8 cellular contexts compared by ENCODE assay signal in the genomic region with DNA sequence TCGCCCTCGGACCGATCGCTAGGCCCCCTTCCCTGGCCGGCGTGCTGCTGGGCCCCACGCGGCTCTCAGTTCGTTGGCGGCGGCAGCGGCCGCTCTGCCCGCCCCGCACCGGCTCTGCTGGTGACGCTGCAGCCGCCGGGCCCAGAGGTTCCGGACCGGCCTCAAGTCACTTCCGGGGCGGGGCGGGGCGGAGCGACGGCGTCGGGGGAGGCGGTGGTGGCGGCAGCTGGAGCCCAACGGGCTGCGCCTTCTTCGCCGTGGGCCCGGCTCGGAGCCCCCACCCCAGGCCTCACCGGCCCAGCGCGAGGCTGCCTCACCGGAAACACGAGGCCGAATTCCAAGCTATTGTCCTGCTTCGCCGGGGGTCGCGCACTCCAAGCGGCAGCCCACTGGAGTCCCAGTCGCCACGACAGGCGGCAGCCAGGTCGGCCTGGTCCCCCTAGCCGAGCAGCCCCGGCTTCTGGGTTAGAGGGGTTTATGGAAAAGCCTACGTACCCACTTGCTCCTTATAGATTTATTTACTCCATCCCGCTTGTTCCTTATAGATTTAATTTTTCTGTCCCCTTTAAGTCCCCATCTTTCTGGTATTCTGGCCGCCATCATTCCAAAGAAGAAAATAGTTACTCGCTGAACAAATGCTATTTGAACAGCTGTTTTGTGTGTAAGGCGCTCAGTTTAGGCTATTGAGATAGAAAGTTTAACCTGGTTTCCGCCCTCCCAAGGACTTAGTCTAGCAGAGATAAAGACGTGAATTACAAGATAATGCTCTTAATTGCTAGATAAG.
DNase-seq lines count a peak whose midpoint lies in the region; ATAC-seq and TF ChIP-seq lines count a peak whose summit lies in the region.

A gene with protein sequence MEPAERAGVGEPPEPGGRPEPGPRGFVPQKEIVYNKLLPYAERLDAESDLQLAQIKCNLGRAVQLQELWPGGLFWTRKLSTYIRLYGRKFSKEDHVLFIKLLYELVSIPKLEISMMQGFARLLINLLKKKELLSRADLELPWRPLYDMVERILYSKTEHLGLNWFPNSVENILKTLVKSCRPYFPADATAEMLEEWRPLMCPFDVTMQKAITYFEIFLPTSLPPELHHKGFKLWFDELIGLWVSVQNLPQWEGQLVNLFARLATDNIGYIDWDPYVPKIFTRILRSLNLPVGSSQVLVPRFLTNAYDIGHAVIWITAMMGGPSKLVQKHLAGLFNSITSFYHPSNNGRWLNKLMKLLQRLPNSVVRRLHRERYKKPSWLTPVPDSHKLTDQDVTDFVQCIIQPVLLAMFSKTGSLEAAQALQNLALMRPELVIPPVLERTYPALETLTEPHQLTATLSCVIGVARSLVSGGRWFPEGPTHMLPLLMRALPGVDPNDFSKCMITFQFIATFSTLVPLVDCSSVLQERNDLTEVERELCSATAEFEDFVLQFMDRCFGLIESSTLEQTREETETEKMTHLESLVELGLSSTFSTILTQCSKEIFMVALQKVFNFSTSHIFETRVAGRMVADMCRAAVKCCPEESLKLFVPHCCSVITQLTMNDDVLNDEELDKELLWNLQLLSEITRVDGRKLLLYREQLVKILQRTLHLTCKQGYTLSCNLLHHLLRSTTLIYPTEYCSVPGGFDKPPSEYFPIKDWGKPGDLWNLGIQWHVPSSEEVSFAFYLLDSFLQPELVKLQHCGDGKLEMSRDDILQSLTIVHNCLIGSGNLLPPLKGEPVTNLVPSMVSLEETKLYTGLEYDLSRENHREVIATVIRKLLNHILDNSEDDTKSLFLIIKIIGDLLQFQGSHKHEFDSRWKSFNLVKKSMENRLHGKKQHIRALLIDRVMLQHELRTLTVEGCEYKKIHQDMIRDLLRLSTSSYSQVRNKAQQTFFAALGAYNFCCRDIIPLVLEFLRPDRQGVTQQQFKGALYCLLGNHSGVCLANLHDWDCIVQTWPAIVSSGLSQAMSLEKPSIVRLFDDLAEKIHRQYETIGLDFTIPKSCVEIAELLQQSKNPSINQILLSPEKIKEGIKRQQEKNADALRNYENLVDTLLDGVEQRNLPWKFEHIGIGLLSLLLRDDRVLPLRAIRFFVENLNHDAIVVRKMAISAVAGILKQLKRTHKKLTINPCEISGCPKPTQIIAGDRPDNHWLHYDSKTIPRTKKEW (N-terminal part only) (minus strand): TSS at position 96 of the 784 bp plus-strand sequence. CDS start 209 bp downstream, outside the sequence.

- DNase-seq in AG09319 (ENCODE audit: extremely low read depth, low read depth) (peak; percentile 72), NCI-H446 (lab: John Stamatoyannopoulos, UW) (peak; percentile 71 to 85), cerebellar cortex (ENCODE audit: low spot score) (peak; percentile 86), islet precursor cell (peak; percentile 97)
- DNase-seq in activated CD4-positive, CD25-positive, alpha-beta regulatory T cell treated with anti-CD3 and anti-CD28 coated beads, Interleukin-2, amount 50 U/mL, for 72 hours = peak; percentile 95
- DNase-seq in stimulated activated CD4-positive, alpha-beta T cell treated with anti-CD3 and anti-CD28 coated beads, Interleukin-12 subunit alpha, Interleukin-12 subunit beta, amount 100 ng/mL, for 4 hours = peak; percentile 98

- peak; percentile 89 for ATAC-seq in GM19025 (IDR thresholded peaks at IDR 0.05; ENCODE audit: low read depth, unreplicated experiment)
- peak; percentile 82 for ATAC-seq in HG03196 (IDR thresholded peaks at IDR 0.05; ENCODE audit: unreplicated experiment)

- no peak for TF ChIP-seq CTCF in AG09319 (IDR thresholded peaks at IDR 0.05; ENCODE audit: low read depth, low read length)

Comparison
In these comparisons a context has a peak if more than half of its experiments do, and no peak if none do; other contexts are left out.
1. Peak in every context shown above with its lines: DNase-seq and ATAC-seq.